ENCODE assay signal across 15 cellular contexts in genomic region chr15:52085289-52085688, GRCh38. TPM values are rescaled to one million over a fixed set of nuclear protein-coding genes. Genes with fewer than 3 reads are reported as not detected.
A peak's percentile ranks its signal among the peaks of the same experiment; 100 is the strongest.
DNase-seq lines count a peak whose midpoint lies in the region; ATAC-seq, FAIRE-seq and TF ChIP-seq lines count a peak whose summit lies in the region.
"Had no signal": no experiment of that assay in that cellular context is flagged by ENCODE, and none has a peak within 500 bp of the region (broad histone marks: within the 10 kb centered on the region; RNA-seq: fewer than 3 reads in every experiment).

No MANE protein-coding gene starts in this region.

- in situ Hi-C loops in HepG2 (cut with HindIII; ENCODE audit: extremely low pct_ligation_motif_present, low pct_unique_long_range_greater_than_20kb), result no loop called here

- no peak for TF ChIP-seq POLR2A in HepG2 (IDR thresholded peaks at IDR 0.05; ENCODE audit: insufficient read depth in 1 of 2, low read depth in 2 of 2, low read length in 2 of 2)
- TF ChIP-seq POLR2A in right lobe of liver (IDR thresholded peaks at IDR 0.05), result no peak
- TF ChIP-seq POLR2A in GM12891 (IDR thresholded peaks at IDR 0.05; ENCODE audit: low read depth, low read length), result no peak

- H4K20me1 ChIP-seq in HepG2 (ENCODE audit: insufficient read depth, low read length), result no peaks in the 10 kb centered on the region

- H3K4me1 ChIP-seq in HepG2 (ENCODE audit: insufficient read depth, low read length), result 0 out of 2 replicates have a peak, but pooled peaks cover 8% of the 10 kb centered on the region
- no peaks in the 10 kb centered on the region for H3K4me1 ChIP-seq in right lobe of liver
- H3K4me1 ChIP-seq: BE2C had no signal

- intact Hi-C loops in HepG2 (cut with micrococcal nuclease; ENCODE audit: unreplicated experiment) (no loop called here), right lobe of liver (cut with DNase I) (no loop called here), left cardiac atrium (cut with DNase I) (no loop called here)

- POLR2A ChIA-PET in HepG2 (lab: Yijun Ruan, JAX), result no interaction called here

- H3K4me3 ChIP-seq in HepG2 (replicated peaks in 1 of 3; ENCODE audit: insufficient read depth in 1 of 3, low read depth in 2 of 3, low read length in 3 of 3) (no peak overlapping the region), right lobe of liver (no peak overlapping the region), epithelial cell of esophagus (ENCODE audit: low read length) (no peak overlapping the region)

- no peak for TF ChIP-seq EP300 in HepG2 (IDR thresholded peaks at IDR 0.05; ENCODE audit: low read depth in 2 of 2, low read length in 2 of 2)
- TF ChIP-seq EP300 in HepG2 (CRISPR knock-in tag; IDR thresholded peaks at IDR 0.05; ENCODE audit: borderline replicate concordance), result no peak

- H3K9ac ChIP-seq in HepG2 (ENCODE audit: insufficient read depth, low read depth, low read length), result no peak overlapping the region

- H3K27ac ChIP-seq in HepG2 (ENCODE audit: extremely low read length, insufficient read depth, low read length) (no peak overlapping the region), right lobe of liver (no peak overlapping the region)

- H3K4me2 ChIP-seq in HepG2 (ENCODE audit: low read depth, low read length), result no peak overlapping the region

- H3K27me3 ChIP-seq in HepG2 (ENCODE audit: control insufficient read depth in 1 of 2, insufficient read depth in 2 of 2, low read length in 2 of 2), result no peaks in the 10 kb centered on the region
- H3K27me3 ChIP-seq in right lobe of liver, result no peaks in the 10 kb centered on the region
- H3K27me3 ChIP-seq: BE2C had no signal

- H3K36me3 ChIP-seq in HepG2 (replicated peaks in 1 of 2; ENCODE audit: control insufficient read depth in 1 of 2, insufficient read depth in 2 of 2, low read length in 2 of 2) (no peaks in the 10 kb centered on the region), right lobe of liver (no peaks in the 10 kb centered on the region)
- H3K36me3 ChIP-seq: BE2C had no signal

- FAIRE-seq in HepG2 (lab: Jason Lieb, UNC) (no peak), GM12891 (lab: Jason Lieb, UNC) (no peak)

- TF ChIP-seq CTCF in HepG2 (CRISPR knock-in tag; IDR thresholded peaks at IDR 0.05), result no peak
- no peak for TF ChIP-seq CTCF in right lobe of liver (IDR thresholded peaks at IDR 0.05)
- TF ChIP-seq CTCF in epithelial cell of esophagus (IDR thresholded peaks at IDR 0.05; ENCODE audit: insufficient read depth, low read depth, low read length, missing control alignments), result no peak

- TF ChIP-seq RAD21 in HepG2 (CRISPR knock-in tag; IDR thresholded peaks at IDR 0.05), result no peak

- BruUV-seq in HepG2 (replicated peaks; lab: Mats Ljungman, UMichigan), result no TSS peak

- no peak overlapping the region for H2AFZ ChIP-seq in HepG2 (ENCODE audit: low read length)

- CTCF ChIA-PET in HepG2 (lab: Yijun Ruan, JAX; ENCODE audit: low intra/inter-chr PET ratio, low total read pairs), result no interaction called here

- DNase-seq in HepG2 (ENCODE audit: low spot score) (no peak), right lobe of liver (no peak), NCI-H82 (lab: John Stamatoyannopoulos, UW) (peak; percentile 71), epithelial cell of esophagus (ENCODE audit: low read depth) (peak; percentile 70), left cardiac atrium (no peak), GM12891 (ENCODE audit: insufficient read length, low spot score) (no peak)
- DNase-seq: BE2C; CD8-positive, alpha-beta T cell; H7; NCI-H1694; NCI-H510A treated with DMSO at 0.1 percent for 48 hours; T-helper 17 cell had no signal

- H3K79me2 ChIP-seq in HepG2 (ENCODE audit: insufficient read depth, low read length), result no peaks in the 10 kb centered on the region

- peaks cover 24% of the 10 kb centered on the region for H3K9me3 ChIP-seq in HepG2 (ENCODE audit: low read length)
- no peaks in the 10 kb centered on the region for H3K9me3 ChIP-seq in right lobe of liver
- H3K9me3 ChIP-seq: BE2C had no signal

- ATAC-seq in HepG2 (no peak), right lobe of liver (no peak), left cardiac atrium (no peak), HG02623 (IDR thresholded peaks at IDR 0.05; ENCODE audit: unreplicated experiment) (no peak)
- ATAC-seq: CD8-positive, alpha-beta T cell; Right ventricle myocardium inferior; T-helper 17 cell had no signal

TF ChIP-seq in HepG2, 621 proteins besides CTCF, POLR2A, EP300 and RAD21:
- TF ChIP-seq LCORL (IDR thresholded peaks at IDR 0.05), result peak; percentile 48; the same call in 1 of the 2 replicates
- no peak for TF ChIP-seq LCORL (CRISPR knock-in tag; IDR thresholded peaks at IDR 0.05)
- TF ChIP-seq NR1H2 (CRISPR knock-in tag; IDR thresholded peaks at IDR 0.05; ENCODE audit: borderline replicate concordance, low read depth), result no peak

TF ChIP-seq in GM12891, 5 proteins besides CTCF, POLR2A, EP300 and RAD21:
- no peak for TF ChIP-seq POLR2AphosphoS5 (IDR thresholded peaks at IDR 0.05; ENCODE audit: low read depth, low read length)
- TF ChIP-seq POU2F2 (IDR thresholded peaks at IDR 0.05; ENCODE audit: low read depth, low read length), result no peak
- TF ChIP-seq SPI1 (IDR thresholded peaks at IDR 0.05; ENCODE audit: low read depth, low read length), result no peak
- TF ChIP-seq TAF1 (IDR thresholded peaks at IDR 0.05; ENCODE audit: low read depth, low read length), result no peak
- TF ChIP-seq PAX5 (IDR thresholded peaks at IDR 0.05; ENCODE audit: insufficient read depth, low read length, severe bottlenecking), result no peak

RNA-seq across cellular contexts. Expression of gene BCL2L10, which starts 27.3 kb away (rescaled TPM):
- total RNA-seq in HepG2 (2016; rRNA removed; fragmentation: Illumina TruSeq; extraction: Trizol), result not detected in 2 replicates
- total RNA-seq in HepG2 (2016; cell fraction: cytosol; rRNA removed; fragmentation: Illumina TruSeq; extraction: Trizol; ENCODE audit: low read depth), result not detected in 2 replicates
- total RNA-seq in HepG2 (2016; cell fraction: insoluble cytoplasmic fraction; rRNA removed; fragmentation: Illumina TruSeq; extraction: Trizol), result not detected in 2 replicates
- not detected in 2 replicates for total RNA-seq in HepG2 (2016; cell fraction: membrane; rRNA removed; fragmentation: Illumina TruSeq; extraction: Trizol)
- total RNA-seq in HepG2 (2016; cell fraction: nucleus; rRNA removed; fragmentation: Illumina TruSeq; extraction: Trizol), result not detected in 2 replicates
- polyA plus RNA-seq in HepG2 (2011; rRNA removed), result not detected in 2 replicates
- not detected in 2 replicates for polyA plus RNA-seq in HepG2 (2011; cell fraction: cytosol; rRNA removed)
- not detected in 2 replicates for polyA plus RNA-seq in HepG2 (2011; cell fraction: nucleus; rRNA removed)
- polyA plus RNA-seq in HepG2 (2012), result not detected in 2 replicates
- polyA plus RNA-seq in HepG2 (2016; cell fraction: cytosol; fragmentation: Illumina TruSeq; extraction: Trizol; ENCODE audit: low read depth), result not detected in 2 replicates
- not detected in 2 replicates for polyA plus RNA-seq in HepG2 (2016; cell fraction: insoluble cytoplasmic fraction; fragmentation: Illumina TruSeq; extraction: Trizol; ENCODE audit: low read depth)
- polyA plus RNA-seq in HepG2 (2016; cell fraction: membrane; fragmentation: Illumina TruSeq; extraction: Trizol; ENCODE audit: low read depth), result not detected in 2 replicates
- polyA plus RNA-seq in HepG2 (2016; cell fraction: nucleus; fragmentation: Illumina TruSeq; extraction: Trizol; ENCODE audit: insufficient read depth, low read depth), result not detected in 2 replicates
- not detected in 2 replicates for polyA minus RNA-seq in HepG2 (2011; rRNA and poly(A)+ RNA removed; ENCODE audit: low replicate concordance)
- not detected in 2 replicates for polyA minus RNA-seq in HepG2 (2011; cell fraction: cytosol; rRNA and poly(A)+ RNA removed)
- 0.62 TPM in 1 of 2 replicates, not detected in the other for polyA minus RNA-seq in HepG2 (2011; cell fraction: nucleus; rRNA and poly(A)+ RNA removed)
- 1 to 10 TPM; 1.8 to 3.9 (median 2.6) TPM for total RNA-seq in right lobe of liver
- total RNA-seq in left cardiac atrium, result not detected
- polyA plus RNA-seq in GM12891 (2012; ENCODE audit: low read depth, missing spikeins), result 21.4 TPM
- total RNA-seq: Daoy, H7, Right ventricle myocardium inferior, T-helper 17 cell had no signal

Comparison
In these comparisons a context has a peak if more than half of its experiments do, and no peak if none do; other contexts are left out.
1. DNase-seq: peak in NCI-H82 (single experiment) and epithelial cell of esophagus (single experiment); none in HepG2 (single experiment), right lobe of liver (0 of 3), left cardiac atrium (single experiment) and GM12891 (single experiment).